In genomic region chr3:117127147-117127546, GRCh38 we compare ENCODE assay signal across 2 cellular contexts.
TF ChIP-seq lines count a peak whose summit lies in the region.

No MANE protein-coding gene starts in this region.

TF ChIP-seq in A549, 52 proteins besides CTCF, POLR2A, EP300 and RAD21 (continued from another document):
- TF ChIP-seq TFCP2L1 (CRISPR knock-in tag; IDR thresholded peaks at IDR 0.05) (no peak), HES2 (IDR thresholded peaks at IDR 0.05) (no peak), RARB (CRISPR knock-in tag; IDR thresholded peaks at IDR 0.05) (no peak), NR3C1 (IDR thresholded peaks at IDR 0.05) (no peak), FOSL2 (IDR thresholded peaks at IDR 0.05) (no peak), FOSL2 (CRISPR knock-in tag; IDR thresholded peaks at IDR 0.05) (no peak), MAZ (IDR thresholded peaks at IDR 0.05; ENCODE audit: borderline replicate concordance, low read depth, low read length) (no peak), HDAC2 (IDR thresholded peaks at IDR 0.05) (no peak), ZC3H11A (IDR thresholded peaks at IDR 0.05) (no peak), SMC3 (IDR thresholded peaks at IDR 0.05) (no peak), EHMT2 (IDR thresholded peaks at IDR 0.05; ENCODE audit: low read depth) (no peak), ZFP36 (IDR thresholded peaks at IDR 0.05; ENCODE audit: borderline replicate concordance, partially characterized antibody) (no peak), CBX8 (IDR thresholded peaks at IDR 0.05) (no peak)

TF ChIP-seq in HepG2, 621 proteins besides CTCF, POLR2A, EP300 and RAD21:
- no peak for TF ChIP-seq ZBTB26 (CRISPR knock-in tag; IDR thresholded peaks at IDR 0.05; ENCODE audit: borderline replicate concordance)
- no peak for TF ChIP-seq CHD2 (IDR thresholded peaks at IDR 0.05; ENCODE audit: low read depth, low read length)
- no peak for TF ChIP-seq SMAD3 (CRISPR knock-in tag; IDR thresholded peaks at IDR 0.05)
- TF ChIP-seq TBX2 (CRISPR knock-in tag; IDR thresholded peaks at IDR 0.05; ENCODE audit: borderline replicate concordance): no peak
- no peak for TF ChIP-seq HINFP (CRISPR knock-in tag; IDR thresholded peaks at IDR 0.05; ENCODE audit: low read depth)
- no peak for TF ChIP-seq THAP9 (CRISPR knock-in tag; IDR thresholded peaks at IDR 0.05; ENCODE audit: borderline replicate concordance)
- TF ChIP-seq SIN3A (IDR thresholded peaks at IDR 0.05; ENCODE audit: borderline replicate concordance, low read depth, low read length): no peak
